Comparison of ENCODE assay signal across 19 cellular contexts in genomic region chr15:72511536-72511935, GRCh38. TPM values are rescaled to one million over a fixed set of nuclear protein-coding genes. Genes with fewer than 3 reads are reported as not detected.
DNase-seq lines count a peak whose midpoint lies in the region; ATAC-seq and TF ChIP-seq lines count a peak whose summit lies in the region.
"Had no signal": no experiment of that assay in that cellular context is flagged by ENCODE, and none has a peak within 500 bp of the region (broad histone marks: within the 10 kb centered on the region; RNA-seq: fewer than 3 reads in every experiment).

No MANE protein-coding gene starts in this region.

- H3K9ac ChIP-seq in GM23248: no peak overlapping the region
- H3K9ac ChIP-seq: KMS-11 had no signal

- peaks cover 10% of the 10 kb centered on the region for H3K36me3 Mint-ChIP-seq in central memory CD8-positive, alpha-beta T cell (ENCODE audit: insufficient read depth)

- no peak overlapping the region for H3K4me2 ChIP-seq in GM23248 (ENCODE audit: unreplicated experiment)
- H3K4me2 ChIP-seq: KMS-11 had no signal

- peak overlapping the region; percentile 67 for H3K27ac Mint-ChIP-seq in central memory CD8-positive, alpha-beta T cell (ENCODE audit: low read depth)

- H3K36me3 ChIP-seq in GM23248 (ENCODE audit: low read depth): no peaks in the 10 kb centered on the region
- H3K36me3 ChIP-seq in left lung: no peaks in the 10 kb centered on the region
- no peaks in the 10 kb centered on the region for H3K36me3 ChIP-seq in transverse colon
- H3K36me3 ChIP-seq: BE2C had no signal

- WGBS in GM23248 (ENCODE audit: low coverage in 1 of 2, low lambda C conversion rate in 2 of 2, missing lambda C conversion rate in 2 of 2), 2 experiments: 14 to 24% methylated on average over 4 of the region's 4 CpGs
- WGBS in transverse colon (ENCODE audit: low coverage in 1 of 2), 2 donors: 78 to 86% methylated on average over 3 to 4 of the region's 4 CpGs

- H3K4me1 ChIP-seq in GM23248 (ENCODE audit: insufficient read depth) (peaks cover 27% of the 10 kb centered on the region), left lung (peaks cover 6 to 9% of the 10 kb centered on the region in 2 donors), transverse colon (peaks cover 0 to 35% (median 17%) of the 10 kb centered on the region in 4 donors)
- H3K4me1 ChIP-seq: BE2C had no signal

- no peak overlapping the region for H3K4me3 ChIP-seq in AG10803 (ENCODE audit: low read length)
- H3K4me3 ChIP-seq in GM23248: no peak overlapping the region
- H3K4me3 ChIP-seq in left lung: no peak overlapping the region
- no peak overlapping the region for H3K4me3 ChIP-seq in transverse colon

- in situ Hi-C loops in GM23248 (cut with MboI): no loop called here
- in situ Hi-C loops in transverse colon (cut with MboI; ENCODE audit: low pct_ligation_motif_present in 1 of 4, low pct_unique_long_range_greater_than_20kb in 1 of 4, low sequenced_read_pairs in 3 of 4): no loop called here
- in situ Hi-C loops in GM13977 (cut with MboI; ENCODE audit: low pct_unique_long_range_greater_than_20kb, low sequenced_read_pairs, unreplicated experiment): no loop called here

- no peak for TF ChIP-seq POLR2A in transverse colon (IDR thresholded peaks at IDR 0.05)

- peak overlapping the region; percentile 8 for H3K4me3 Mint-ChIP-seq in central memory CD8-positive, alpha-beta T cell

- H3K27ac ChIP-seq in GM23248 (peak overlapping the region; percentile 19; the same call in 1 of the 2 replicates), left lung (no peak overlapping the region), transverse colon (no peak overlapping the region)
- H3K27ac ChIP-seq: KMS-11, RWPE1 had no signal

- no peaks in the 10 kb centered on the region for H3K27me3 Mint-ChIP-seq in central memory CD8-positive, alpha-beta T cell
- H3K27me3 Mint-ChIP-seq: CD4-positive, alpha-beta memory T cell had no signal

- H3K27me3 ChIP-seq in GM23248 (replicated peaks; ENCODE audit: insufficient read depth): no peaks in the 10 kb centered on the region
- no peaks in the 10 kb centered on the region for H3K27me3 ChIP-seq in left lung
- no peaks in the 10 kb centered on the region for H3K27me3 ChIP-seq in transverse colon
- H3K27me3 ChIP-seq: BE2C had no signal

- H3K9me2 ChIP-seq in GM23248 (ENCODE audit: insufficient read depth): no peaks in the 10 kb centered on the region

- H4K20me1 ChIP-seq in GM23248 (ENCODE audit: insufficient read depth): peaks cover 20% of the 10 kb centered on the region

- DNase-seq in AG10803 (ENCODE audit: low read depth) (peak; percentile 77), GM23248 (peak; percentile 72), left lung (no peak), transverse colon (no peak), amygdala (lab: John Stamatoyannopoulos, UW) (no peak), mesenteric fat pad (ENCODE audit: low spot score) (no peak), GM13977 (ENCODE audit: low spot score) (no peak)
- DNase-seq in central memory CD8-positive, alpha-beta T cell (ENCODE audit: low spot score in 2 of 2): no peak
- DNase-seq: BE2C; CD4-positive, alpha-beta memory T cell; DND-41; GDM1; NCI-H1436 treated with DMSO at 0.1 percent for 48 hours; NCI-H2081; NCI-H774; PC-3 had no signal

- peaks cover 16% of the 10 kb centered on the region; the same call in 1 of the 2 replicates for H3F3A ChIP-seq in GM23248 (ENCODE audit: insufficient read depth)

- no peak for TF ChIP-seq CTCF in AG10803 (conservative IDR thresholded peaks at IDR 0.05; ENCODE audit: low read length)
- no peak for TF ChIP-seq CTCF in left lung (IDR thresholded peaks at IDR 0.05)
- TF ChIP-seq CTCF in transverse colon (IDR thresholded peaks at IDR 0.05): no peak
- no peak for TF ChIP-seq CTCF in GM13977 (IDR thresholded peaks at IDR 0.05; ENCODE audit: extremely low read depth, insufficient read depth, missing control alignments)

- no peak for ATAC-seq in central memory CD8-positive, alpha-beta T cell (replicated peaks; ENCODE audit: extremely low read depth, poor library complexity, severe bottlenecking)
- ATAC-seq in left lung: peak; percentile 78
- ATAC-seq: HepG2, PC-3 had no signal

- intact Hi-C loops in left lung (cut with DNase I) (no loop called here), transverse colon (cut with DNase I; ENCODE audit: low total_unique reads) (no loop called here)

- no peaks in the 10 kb centered on the region for H3K9me3 Mint-ChIP-seq in central memory CD8-positive, alpha-beta T cell
- H3K9me3 Mint-ChIP-seq: CD4-positive, alpha-beta memory T cell had no signal

- TF ChIP-seq EP300 in transverse colon (IDR thresholded peaks at IDR 0.05; ENCODE audit: low read depth): no peak

- peaks cover 60% of the 10 kb centered on the region for H3K4me1 Mint-ChIP-seq in central memory CD8-positive, alpha-beta T cell

- H3K79me2 ChIP-seq in GM23248 (ENCODE audit: insufficient read depth): peaks cover 98% of the 10 kb centered on the region

- H3K9me3 ChIP-seq in GM23248 (ENCODE audit: low read depth): no peaks in the 10 kb centered on the region
- H3K9me3 ChIP-seq in left lung: no peaks in the 10 kb centered on the region
- no peaks in the 10 kb centered on the region for H3K9me3 ChIP-seq in transverse colon
- H3K9me3 ChIP-seq: BE2C had no signal

- no peak overlapping the region for H2AFZ ChIP-seq in GM23248

RNA-seq across cellular contexts. Expression of gene ARIH1, which starts 37.4 kb away (rescaled TPM):
- total RNA-seq in GM23248 (2014; rRNA removed; shearing (Covaris generic)): 24.5 and 42.1 TPM in 2 replicates
- 29.5 and 31.1 TPM in 2 replicates for polyA plus RNA-seq in GM23248 (2016; fragmentation: Nextera tagmentation; extraction: Ambion mirVana)
- 100 to 1,000 TPM; 136 to 163 TPM for total RNA-seq in left lung
- total RNA-seq in transverse colon: 100 to 1,000 TPM in 1 of 4 donors, 10 to 100 TPM in 3; 15.7 to 108 (median 53.1) TPM
- 164 TPM for total RNA-seq in mesenteric fat pad

Comparison
In these comparisons a context has a peak if more than half of its experiments do, and no peak if none do; other contexts are left out.
1. DNase-seq: peak in AG10803 (single experiment) and GM23248 (single experiment); none in central memory CD8-positive, alpha-beta T cell (0 of 2), left lung (0 of 2), transverse colon (single experiment), amygdala (0 of 56), mesenteric fat pad (single experiment) and GM13977 (single experiment).